ENCODE assay signal across 8 cellular contexts in the genomic region with DNA sequence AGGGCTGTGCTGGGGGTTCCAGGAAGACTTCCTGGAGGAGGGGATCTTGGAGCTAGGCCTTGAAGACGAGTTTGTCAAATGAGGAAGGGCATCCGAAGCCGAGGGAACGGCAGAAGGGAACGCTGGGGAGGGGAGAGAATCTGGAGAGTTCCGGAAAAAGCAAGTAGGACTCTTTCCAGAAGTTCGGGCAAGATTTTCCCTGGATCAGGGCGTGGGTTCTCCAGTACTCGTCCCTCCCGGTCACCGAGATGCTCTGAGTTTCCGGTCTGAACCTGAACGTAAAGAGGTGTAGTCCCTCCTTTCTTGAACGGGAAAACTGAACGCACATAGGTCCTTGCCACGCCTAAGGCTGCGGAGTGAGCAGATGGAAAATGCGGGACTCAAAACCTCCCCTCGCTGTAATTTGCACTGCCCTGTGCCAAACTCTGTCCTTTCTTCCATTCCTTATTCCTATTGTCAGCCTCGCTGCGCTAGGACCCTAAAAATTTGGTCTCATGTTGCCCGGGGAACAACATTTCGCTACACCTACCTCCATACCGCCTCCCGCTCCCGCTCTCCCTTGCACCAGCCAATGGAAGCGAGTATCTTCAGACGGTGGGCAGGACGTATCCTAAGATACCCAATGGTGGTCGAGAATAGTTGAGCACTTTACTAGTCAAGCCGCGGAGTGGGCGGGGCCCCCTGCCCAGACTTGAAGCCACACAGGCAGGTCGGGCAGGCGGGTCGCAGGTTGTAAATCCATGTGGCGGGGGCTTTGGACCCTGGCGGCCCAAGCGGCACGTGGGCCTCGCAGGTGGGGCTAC. TPM values are rescaled to one million over a fixed set of nuclear protein-coding genes. Genes with fewer than 3 reads are reported as not detected.
A peak's percentile ranks its signal among the peaks of the same experiment; 100 is the strongest.
DNase-seq lines count a peak whose midpoint lies in the region; ATAC-seq and TF ChIP-seq lines count a peak whose summit lies in the region.

TSS of gene GTPBP3 (plus strand) at position 682 of the 803 bp plus-strand sequence. CDS start at position 741, 59 bp downstream.

- no peaks in the 10 kb centered on the region for H3K9me3 Mint-ChIP-seq in activated naive CD8-positive, alpha-beta T cell treated with anti-CD3 and anti-CD28 coated beads, Interleukin-2, amount 50 U/mL, for 24 hours

- H3K36me3 ChIP-seq in parathyroid adenoma (ENCODE audit: control insufficient read depth, insufficient read depth, low read length) = no peaks in the 10 kb centered on the region
- peaks cover 0 to 31% (median 0%) of the 10 kb centered on the region in 3 donors for H3K36me3 ChIP-seq in tibial nerve

- peak within 1 kb of the TSS; percentile 82 for H3K4me3 ChIP-seq in GM12865 (ENCODE audit: low read depth, low read length)
- peak within 1 kb of the TSS; percentile 89 for H3K4me3 ChIP-seq in parathyroid adenoma (ENCODE audit: low read depth, low read length)
- H3K4me3 ChIP-seq in tibial nerve = peak within 1 kb of the TSS; percentile 58 to 76 (median 62)

- H3K9ac ChIP-seq in parathyroid adenoma = peak within 1 kb of the TSS; percentile 59

- peak; percentile 75 for ATAC-seq in HG02763 (IDR thresholded peaks at IDR 0.05; ENCODE audit: unreplicated experiment)
- peak; percentile 93 for ATAC-seq in activated naive CD8-positive, alpha-beta T cell treated with anti-CD3 and anti-CD28 coated beads, Interleukin-2, amount 50 U/mL, for 24 hours
- ATAC-seq in Right ventricle myocardium superior (ENCODE audit: poor library complexity) = peak; percentile 90

- H3K27ac Mint-ChIP-seq in activated naive CD8-positive, alpha-beta T cell treated with anti-CD3 and anti-CD28 coated beads, Interleukin-2, amount 50 U/mL, for 24 hours = peak within 1 kb of the TSS; percentile 86

- peak within 1 kb of the TSS; percentile 95 for H3K4me3 Mint-ChIP-seq in activated naive CD8-positive, alpha-beta T cell treated with anti-CD3 and anti-CD28 coated beads, Interleukin-2, amount 50 U/mL, for 24 hours

- TF ChIP-seq EP300 in tibial nerve (IDR thresholded peaks at IDR 0.05) = peak in 1 of 2 donors; percentile 85

- WGBS in tibial nerve, 2 donors = 0 to 1% methylated on average over 37 to 41 of the region's 41 CpGs

- TF ChIP-seq CTCF in GM12865 (IDR thresholded peaks at IDR 0.05; ENCODE audit: insufficient read depth, low read depth, low read length, missing control alignments) (no peak), parathyroid adenoma (IDR thresholded peaks at IDR 0.05) (no peak), tibial nerve (IDR thresholded peaks at IDR 0.05) (peak in 1 of 5 experiments; percentile 27)

- peak within 1 kb of the TSS; percentile 98 for H3K27ac ChIP-seq in parathyroid adenoma
- H3K27ac ChIP-seq in tibial nerve = peak within 1 kb of the TSS; percentile 86 to 94 (median 88)

- no peaks in the 10 kb centered on the region for H3K9me3 ChIP-seq in parathyroid adenoma (ENCODE audit: control insufficient read depth, low read length)
- no peaks in the 10 kb centered on the region for H3K9me3 ChIP-seq in tibial nerve

- H3K79me2 ChIP-seq in parathyroid adenoma = no peaks in the 10 kb centered on the region

- DNase-seq in GM12865 (ENCODE audit: low read depth) (peak; percentile 99), NCI-H1417 treated with DMSO at 0.1 percent for 48 hours (lab: John Stamatoyannopoulos, UW) (peak; percentile 93), SW480 (ENCODE audit: low spot score) (peak; percentile 99), Right ventricle myocardium superior (peak; percentile 99), tibial nerve (ENCODE audit: low spot score in 2 of 2) (peak; percentile 97 to 98)
- DNase-seq in activated naive CD8-positive, alpha-beta T cell treated with anti-CD3 and anti-CD28 coated beads, Interleukin-2, amount 50 U/mL, for 24 hours = peak; percentile 94

- peak within 1 kb of the TSS; percentile 100 for H3K4me2 ChIP-seq in parathyroid adenoma (ENCODE audit: low read length)

- peak within 1 kb of the TSS; percentile 99 for H2AFZ ChIP-seq in parathyroid adenoma

- H3K27me3 Mint-ChIP-seq in activated naive CD8-positive, alpha-beta T cell treated with anti-CD3 and anti-CD28 coated beads, Interleukin-2, amount 50 U/mL, for 24 hours = no peaks in the 10 kb centered on the region

- H3K4me1 Mint-ChIP-seq in activated naive CD8-positive, alpha-beta T cell treated with anti-CD3 and anti-CD28 coated beads, Interleukin-2, amount 50 U/mL, for 24 hours = peaks cover 28% of the 10 kb centered on the region

- H3K4me1 ChIP-seq in parathyroid adenoma (peaks cover 4% of the 10 kb centered on the region), tibial nerve (peaks cover 0 to 65% (median 24%) of the 10 kb centered on the region in 4 donors)

- TF ChIP-seq POLR2A in tibial nerve (IDR thresholded peaks at IDR 0.05) = peak in 1 of 2 donors; percentile 46

- H3K27me3 ChIP-seq in parathyroid adenoma (ENCODE audit: control insufficient read depth, insufficient read depth, low read length) = no peaks in the 10 kb centered on the region
- H3K27me3 ChIP-seq in tibial nerve = no peaks in the 10 kb centered on the region

- intact Hi-C loops in Right ventricle myocardium superior (cut with DNase I) = no loop called here

- no peaks in the 10 kb centered on the region for H3K36me3 Mint-ChIP-seq in activated naive CD8-positive, alpha-beta T cell treated with anti-CD3 and anti-CD28 coated beads, Interleukin-2, amount 50 U/mL, for 24 hours (ENCODE audit: low read depth)

RNA-seq across cellular contexts. Expression of gene GTPBP3, which starts in this region (rescaled TPM):
- 9.3 TPM for total RNA-seq in Right ventricle myocardium superior
- total RNA-seq in tibial nerve = 10 to 100 TPM; 15.9 to 59.4 (median 28.8) TPM

Comparison
In these comparisons a context has a peak if more than half of its experiments do, and no peak if none do; other contexts are left out.
1. Peak in every context shown above with its lines: DNase-seq, ATAC-seq, H3K4me3 ChIP-seq and H3K27ac ChIP-seq.